Comparison of ENCODE assay signal across 28 cellular contexts in the genomic region with DNA sequence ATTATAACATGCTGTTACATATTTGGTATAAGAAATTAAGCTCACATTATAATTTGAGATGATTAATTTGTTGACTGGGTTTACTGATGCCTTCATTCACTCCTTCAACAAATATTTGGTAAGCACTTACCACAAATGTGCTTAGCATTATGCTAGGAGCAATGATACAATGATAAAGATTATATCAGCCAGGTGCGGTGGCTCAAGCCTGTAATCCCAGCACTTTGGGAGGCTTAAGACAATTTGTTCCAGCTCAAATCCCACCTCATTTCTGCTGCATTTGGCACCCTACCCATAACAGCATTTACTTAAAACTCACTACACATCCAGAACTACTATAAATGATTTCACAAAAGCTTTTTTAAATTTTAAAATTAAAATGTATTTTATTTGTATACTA.
"Had no signal": no experiment of that assay in that cellular context is flagged by ENCODE, and none has a peak within 500 bp of the region (broad histone marks: within the 10 kb centered on the region; RNA-seq: fewer than 3 reads in every experiment).

No MANE protein-coding gene starts in this region.

- H3K9me3 ChIP-seq: adrenal gland, colonic mucosa, Peyer's patch, SJSA1 had no signal

- H3K36me3 Mint-ChIP-seq: activated naive CD8-positive, alpha-beta T cell treated with anti-CD3 and anti-CD28 coated beads, Interleukin-2, amount 10 ng/mL, durations not matched to agents 7 days and 5 days had no signal

- H3K4me1 Mint-ChIP-seq: activated CD4-positive, alpha-beta T cell treated with anti-CD3 and anti-CD28 coated beads for 36 hours; activated naive CD8-positive, alpha-beta T cell treated with anti-CD3 and anti-CD28 coated beads, Interleukin-2, amount 10 ng/mL, durations not matched to agents 7 days and 5 days had no signal

- H3K27me3 ChIP-seq: adrenal gland, colonic mucosa, Peyer's patch, SJSA1 had no signal

- H3K36me3 ChIP-seq: adrenal gland, colonic mucosa, Peyer's patch, SJSA1 had no signal

- H3K4me3 ChIP-seq: adrenal gland, colonic mucosa, Peyer's patch, SJSA1 had no signal

- H3K27me3 Mint-ChIP-seq: activated CD4-positive, alpha-beta T cell treated with anti-CD3 and anti-CD28 coated beads for 36 hours; activated CD8-positive, alpha-beta T cell treated with anti-CD3 and anti-CD28 coated beads for 36 hours; activated naive CD8-positive, alpha-beta T cell treated with anti-CD3 and anti-CD28 coated beads, Interleukin-2, amount 10 ng/mL, durations not matched to agents 7 days and 5 days had no signal

- H3K4me1 ChIP-seq: adrenal gland, colonic mucosa, Peyer's patch, SJSA1 had no signal

- DNase-seq: activated CD4-positive, alpha-beta T cell treated with anti-CD3 and anti-CD28 coated beads for 36 hours; activated CD4-positive, alpha-beta T cell treated with anti-CD3 and anti-CD28 coated beads, Interleukin-2, amount 50 U/mL, for 1 hour; activated CD8-positive, alpha-beta memory T cell treated with anti-CD3 and anti-CD28 coated beads, Interleukin-2, amount 50 U/mL, for 4 hours; activated CD8-positive, alpha-beta T cell treated with anti-CD3 and anti-CD28 coated beads for 36 hours; activated naive CD4-positive, alpha-beta T cell treated with anti-CD3 and anti-CD28 coated beads, Interleukin-2, amount 50 U/mL, for 16 hours; activated naive CD8-positive, alpha-beta T cell treated with anti-CD3 and anti-CD28 coated beads, Interleukin-2, amount 10 ng/mL, durations not matched to agents 7 days and 5 days; activated T-cell treated with anti-CD3 and anti-CD28 coated beads, Interleukin-2, amount 50 U/mL, for 72 hours; adrenal gland; anterior cingulate cortex; cerebellar nuclear complex; colonic mucosa; Kasumi-1; KBM-7; NCI-H1105 treated with DMSO at 0.1 percent for 48 hours; NCI-H1930; NCI-H2107; NCI-H2171 treated with DMSO at 0.1 percent for 48 hours; NCI-H226; Peyer's patch; Right ventricle myocardium superior; SW 1271; T-helper 9 cell had no signal

- H3K4me3 Mint-ChIP-seq: activated CD4-positive, alpha-beta T cell treated with anti-CD3 and anti-CD28 coated beads for 36 hours; activated CD8-positive, alpha-beta T cell treated with anti-CD3 and anti-CD28 coated beads for 36 hours; activated naive CD8-positive, alpha-beta T cell treated with anti-CD3 and anti-CD28 coated beads, Interleukin-2, amount 10 ng/mL, durations not matched to agents 7 days and 5 days; activated T-cell treated with anti-CD3 and anti-CD28 coated beads, Interleukin-2, amount 50 U/mL, for 72 hours; T-helper 1 cell treated with Interleukin-12 subunit alpha and Interleukin-12 subunit beta and Interleukin-4 antibody, amounts not matched to agents 30 μg/mL and 1 μg/mL, for 36 hours had no signal

- H3K27ac Mint-ChIP-seq: activated CD4-positive, alpha-beta T cell treated with anti-CD3 and anti-CD28 coated beads for 36 hours; activated CD8-positive, alpha-beta T cell treated with anti-CD3 and anti-CD28 coated beads for 36 hours; activated naive CD8-positive, alpha-beta T cell treated with anti-CD3 and anti-CD28 coated beads, Interleukin-2, amount 10 ng/mL, durations not matched to agents 7 days and 5 days; activated T-cell treated with anti-CD3 and anti-CD28 coated beads, Interleukin-2, amount 50 U/mL, for 72 hours; T-helper 1 cell treated with Interleukin-12 subunit alpha and Interleukin-12 subunit beta and Interleukin-4 antibody, amounts not matched to agents 30 μg/mL and 1 μg/mL, for 36 hours had no signal

- FAIRE-seq: TTC549 had no signal

- H3K27ac ChIP-seq: adrenal gland, colonic mucosa, Peyer's patch, RWPE1, SJSA1, VCaP had no signal

- ATAC-seq: activated CD4-positive, alpha-beta T cell treated with anti-CD3 and anti-CD28 coated beads for 36 hours; activated CD8-positive, alpha-beta T cell treated with anti-CD3 and anti-CD28 coated beads for 36 hours; activated T-cell treated with anti-CD3 and anti-CD28 coated beads, Interleukin-2, amount 50 U/mL, for 72 hours; SK-N-SH treated with all-trans-retinoic acid at 6 μM for 48 hours had no signal
